In genomic region chr14:104392396-104393198, GRCh38 we compare ENCODE assay signal across 14 cellular contexts.
A peak's percentile ranks its signal among the peaks of the same experiment; 100 is the strongest.
DNase-seq lines count a peak whose midpoint lies in the region; ATAC-seq lines count a peak whose summit lies in the region.
"Had no signal": no experiment of that assay in that cellular context is flagged by ENCODE, and none has a peak within 500 bp of the region (broad histone marks: within the 10 kb centered on the region; RNA-seq: fewer than 3 reads in every experiment).

No MANE protein-coding gene starts in this region.

- no peak for ATAC-seq in stimulated activated effector memory CD8-positive, alpha-beta T cell treated with anti-CD3 and anti-CD28 coated beads, Interleukin-12 subunit alpha, Interleukin-12 subunit beta, amount 100 ng/mL, for 72 hours
- ATAC-seq: K562 had no signal

- peak; percentile 45 for DNase-seq in activated effector memory CD4-positive, alpha-beta T cell treated with anti-CD3 and anti-CD28 coated beads, Interleukin-2, amount 50 U/mL, for 16 hours
- no peak for DNase-seq in activated effector memory CD4-positive, alpha-beta T cell treated with Interleukin-2 at 50 U/mL for 16 hours
- DNase-seq in Karpas-422, result no peak
- DNase-seq in immature natural killer cell, result no peak
- DNase-seq in stimulated activated effector memory CD8-positive, alpha-beta T cell treated with anti-CD3 and anti-CD28 coated beads, Interleukin-12 subunit alpha, Interleukin-12 subunit beta, amount 100 ng/mL, for 72 hours (ENCODE audit: low spot score in 2 of 2), result peak in 1 of 2 donors; percentile 45
- DNase-seq in medulla oblongata (ENCODE audit: extremely low spot score), result no peak
- no peak for DNase-seq in NCI-H2029 (lab: John Stamatoyannopoulos, UW)
- no peak for DNase-seq in OCI-M2 (lab: John Stamatoyannopoulos, UW; ENCODE audit: unreplicated experiment)
- DNase-seq: amygdala; stimulated activated CD4-positive, alpha-beta T cell treated with anti-CD3 and anti-CD28 coated beads, Interleukin-1b, Interleukin-23, amount 100 ng/mL, for 48 hours had no signal

- H3K4me1 ChIP-seq in Karpas-422 (ENCODE audit: low read length), result peaks cover 76% of the 10 kb centered on the region
- H3K4me1 ChIP-seq: SJCRH30, tibial artery had no signal

- no peaks in the 10 kb centered on the region for H3K27me3 ChIP-seq in Karpas-422 (ENCODE audit: low read length)

- no peaks in the 10 kb centered on the region for H4K20me1 ChIP-seq in Karpas-422 (ENCODE audit: insufficient read depth, low read depth, low read length)

- no peak overlapping the region for H2AFZ ChIP-seq in Karpas-422 (ENCODE audit: low read length)

- peak overlapping the region; percentile 93 for H3K27ac ChIP-seq in Karpas-422 (ENCODE audit: low read length)
- H3K27ac ChIP-seq: HL-60, SJCRH30, tibial artery had no signal

- no peaks in the 10 kb centered on the region for H3K9me3 ChIP-seq in Karpas-422 (ENCODE audit: low read length)

- peak overlapping the region; percentile 66; the same call in 1 of the 2 replicates for H3K4me3 ChIP-seq in Karpas-422 (ENCODE audit: low read length)
- H3K4me3 ChIP-seq: K562, SJCRH30, tibial artery had no signal

- H3K9ac ChIP-seq in Karpas-422 (ENCODE audit: low read length), result peak overlapping the region; percentile 84

- peaks cover 0 to 7% (median 2%) of the 10 kb centered on the region in 3 donors for H3K36me3 Mint-ChIP-seq in immature natural killer cell
- H3K36me3 Mint-ChIP-seq in stimulated activated effector memory CD8-positive, alpha-beta T cell treated with anti-CD3 and anti-CD28 coated beads, Interleukin-12 subunit alpha, Interleukin-12 subunit beta, amount 100 ng/mL, for 72 hours, result no peaks in the 10 kb centered on the region

- H3K4me3 Mint-ChIP-seq in immature natural killer cell, result peak overlapping the region in 3 of 5 donors; percentile 35 to 72 (median 64)
- H3K4me3 Mint-ChIP-seq in stimulated activated effector memory CD8-positive, alpha-beta T cell treated with anti-CD3 and anti-CD28 coated beads, Interleukin-12 subunit alpha, Interleukin-12 subunit beta, amount 100 ng/mL, for 72 hours, result no peak overlapping the region

- peak overlapping the region; percentile 83 for H3K4me2 ChIP-seq in Karpas-422 (ENCODE audit: low read depth, low read length, poor library complexity, severe bottlenecking)

- H3K36me3 ChIP-seq in Karpas-422 (ENCODE audit: insufficient read depth, low read length), result no peaks in the 10 kb centered on the region
- H3K36me3 ChIP-seq: SJCRH30, tibial artery had no signal

- no peaks in the 10 kb centered on the region for H3K79me2 ChIP-seq in Karpas-422 (ENCODE audit: low read length)

- peaks cover 75 to 81% of the 10 kb centered on the region in 2 donors for H3K4me1 Mint-ChIP-seq in immature natural killer cell
- H3K4me1 Mint-ChIP-seq in stimulated activated effector memory CD8-positive, alpha-beta T cell treated with anti-CD3 and anti-CD28 coated beads, Interleukin-12 subunit alpha, Interleukin-12 subunit beta, amount 100 ng/mL, for 72 hours, result peaks cover 71% of the 10 kb centered on the region

- peak overlapping the region in 5 of 6 donors; percentile 34 to 90 (median 87) for H3K27ac Mint-ChIP-seq in immature natural killer cell
- H3K27ac Mint-ChIP-seq in stimulated activated effector memory CD8-positive, alpha-beta T cell treated with anti-CD3 and anti-CD28 coated beads, Interleukin-12 subunit alpha, Interleukin-12 subunit beta, amount 100 ng/mL, for 72 hours, result peak overlapping the region; percentile 87

- no peaks in the 10 kb centered on the region for H3K9me2 ChIP-seq in Karpas-422 (replicated peaks; ENCODE audit: insufficient read depth, low read length)

- peaks cover 0 to 6% (median 2%) of the 10 kb centered on the region in 6 donors for H3K9me3 Mint-ChIP-seq in immature natural killer cell
- peaks cover 2% of the 10 kb centered on the region for H3K9me3 Mint-ChIP-seq in stimulated activated effector memory CD8-positive, alpha-beta T cell treated with anti-CD3 and anti-CD28 coated beads, Interleukin-12 subunit alpha, Interleukin-12 subunit beta, amount 100 ng/mL, for 72 hours

- H3K27me3 Mint-ChIP-seq in immature natural killer cell (ENCODE audit: low read depth in 3 of 3), result peaks cover 0 to 7% (median 2%) of the 10 kb centered on the region in 3 donors
